8 cellular contexts compared by ENCODE assay signal in genomic region chr9:14096182-14096922, GRCh38.
A peak's percentile ranks its signal among the peaks of the same experiment; 100 is the strongest.
DNase-seq lines count a peak whose midpoint lies in the region; ATAC-seq and TF ChIP-seq lines count a peak whose summit lies in the region.

No MANE protein-coding gene starts in this region.

- H3K9ac ChIP-seq in IMR-90 (ENCODE audit: low read depth, low read length): no peak overlapping the region

- dilution Hi-C loops in IMR-90 (cut with HindIII; ENCODE audit: low sequenced_read_pairs, unreplicated experiment): no loop called here

- H2BK5ac ChIP-seq in IMR-90 (ENCODE audit: low read depth, low read length, poor library complexity, severe bottlenecking): no peak overlapping the region

- TF ChIP-seq EP300 in stomach (IDR thresholded peaks at IDR 0.05): no peak

- no peak overlapping the region for H2BK120ac ChIP-seq in IMR-90 (ENCODE audit: low read depth, low read length)

- no peak overlapping the region for H4K91ac ChIP-seq in IMR-90 (ENCODE audit: insufficient read depth, low read depth, low read length)

- H2BK15ac ChIP-seq in IMR-90 (ENCODE audit: low read depth, low read length): no peak overlapping the region

- DNase-seq in IMR-90 (peak; percentile 62), WTC11 (ENCODE audit: low spot score) (no peak), hepatocyte (ENCODE audit: low spot score) (peak; percentile 30), stomach (peak; percentile 45), left colon (no peak), NCI-H226 (no peak)
- no peak for DNase-seq in stimulated activated CD4-positive, alpha-beta T cell treated with anti-CD3 and anti-CD28 coated beads, Interleukin-2, amount 100 ng/mL, for 48 hours

- no peaks in the 10 kb centered on the region for H3K79me2 ChIP-seq in hepatocyte

- POLR2A ChIA-PET in IMR-90 (lab: Charles Lee; ENCODE audit: unreplicated experiment) (no interaction called here), WTC11 (lab: Charles Lee) (interaction anchor here (0.8 kb wide), 1 partner anchor 629 kb away, joined by 3 read pairs; no protein-coding TSS in a partner anchor)

- WGBS in IMR-90 (ENCODE audit: extremely low coverage in 2 of 2, insufficient read length in 1 of 2), 2 experiments: no CpG with 5 or more reads among the region's 15 CpGs
- 9% methylated on average over 15 of the region's 15 CpGs for WGBS in hepatocyte (ENCODE audit: low lambda C conversion rate, missing lambda C conversion rate)
- 12 to 32% (median 17%) methylated on average over 15 of the region's 15 CpGs for WGBS in stomach, 5 donors

- H3K4me1 ChIP-seq in IMR-90 (ENCODE audit: control insufficient read depth, insufficient read depth, low read length) (no peaks in the 10 kb centered on the region), hepatocyte (ENCODE audit: insufficient read depth) (peaks cover 29% of the 10 kb centered on the region), stomach (peaks cover 14 to 52% (median 30%) of the 10 kb centered on the region in 4 donors)

- peak overlapping the region; percentile 40 for H3K4me3 Mint-ChIP-seq in WTC11

- H3K4me3 ChIP-seq in IMR-90 (ENCODE audit: insufficient read depth, low read depth, low read length): no peak overlapping the region
- H3K4me3 ChIP-seq in hepatocyte: no peak overlapping the region
- peak overlapping the region; percentile 0 to 31 (median 18) for H3K4me3 ChIP-seq in stomach

- H3K36me3 ChIP-seq in IMR-90 (ENCODE audit: control insufficient read depth, insufficient read depth, low read length) (no peaks in the 10 kb centered on the region), hepatocyte (replicated peaks; ENCODE audit: insufficient read depth, low read depth) (no peaks in the 10 kb centered on the region), stomach (peaks cover 0 to 5% (median 0%) of the 10 kb centered on the region in 4 donors)

- peak; percentile 21; the same call in 1 of the 2 replicates for ATAC-seq in IMR-90 (ENCODE audit: low read depth)
- peak; percentile 74 for ATAC-seq in WTC11
- no peak for ATAC-seq in left colon
- ATAC-seq in GM21381 (IDR thresholded peaks at IDR 0.05; ENCODE audit: unreplicated experiment): no peak

- no peak overlapping the region for H2BK20ac ChIP-seq in IMR-90 (ENCODE audit: low read depth, low read length)

- H3K27ac ChIP-seq in IMR-90 (ENCODE audit: insufficient read depth, low read length): no peak overlapping the region
- peak overlapping the region; percentile 85 for H3K27ac ChIP-seq in hepatocyte
- H3K27ac ChIP-seq in stomach: peak overlapping the region; percentile 76 to 90 (median 81)

- H2AFZ ChIP-seq in IMR-90 (replicated peaks; ENCODE audit: low read length, poor library complexity): no peak overlapping the region
- H2AFZ ChIP-seq in hepatocyte: no peak overlapping the region

- H3K23ac ChIP-seq in IMR-90 (ENCODE audit: low read depth, low read length): no peak overlapping the region

- H3K9me2 ChIP-seq in hepatocyte (replicated peaks; ENCODE audit: insufficient read depth): no peaks in the 10 kb centered on the region

- H3K27ac Mint-ChIP-seq in WTC11: peak overlapping the region; percentile 87

- H4K20me1 ChIP-seq in IMR-90 (ENCODE audit: insufficient read depth, low read length) (no peaks in the 10 kb centered on the region), hepatocyte (ENCODE audit: insufficient read depth, poor library complexity, severe bottlenecking) (no peaks in the 10 kb centered on the region)

- H3K56ac ChIP-seq in IMR-90 (ENCODE audit: extremely low read depth, insufficient read depth, low read length): no peak overlapping the region

- intact Hi-C loops in IMR-90 (cut with micrococcal nuclease) (loop anchor here (5.0 to 10.0 kb wide), 2 partner anchors 226 to 338 kb away; no protein-coding TSS in a partner anchor), stomach (cut with DNase I; ENCODE audit: low total_unique reads) (no loop called here), left colon (cut with DNase I, micrococcal nuclease) (no loop called here)

- no peak overlapping the region for H3K4ac ChIP-seq in IMR-90 (ENCODE audit: low read depth, low read length)

- no peak overlapping the region for H3K18ac ChIP-seq in IMR-90 (ENCODE audit: low read depth, low read length)

- no peaks in the 10 kb centered on the region for H3K36me3 Mint-ChIP-seq in WTC11

- CTCF ChIA-PET in IMR-90 (lab: Yijun Ruan, JAX) (no interaction called here), WTC11 (lab: Charles Lee) (no interaction called here)

- H3K9me3 Mint-ChIP-seq in WTC11: no peaks in the 10 kb centered on the region

- no peak overlapping the region for H2AK5ac ChIP-seq in IMR-90 (ENCODE audit: low read depth, low read length)

- TF ChIP-seq RAD21 in IMR-90 (IDR thresholded peaks at IDR 0.05; ENCODE audit: low read length): no peak

- no peak overlapping the region for H4K5ac ChIP-seq in IMR-90 (ENCODE audit: low read depth, low read length)

- H4K8ac ChIP-seq in IMR-90 (ENCODE audit: low read depth in 2 of 2, low read length in 2 of 2): no peak overlapping the region

- in situ Hi-C loops in IMR-90 (cut with MboI; ENCODE audit: low sequenced_read_pairs): no loop called here

- BruUV-seq in IMR-90 (replicated peaks; lab: Mats Ljungman, UMichigan): no TSS peak

- peaks cover 55% of the 10 kb centered on the region for H3K4me1 Mint-ChIP-seq in WTC11

- no peaks in the 10 kb centered on the region for H3K9me1 ChIP-seq in IMR-90 (ENCODE audit: insufficient read depth, low read length)

- TF ChIP-seq POLR2A in IMR-90 (IDR thresholded peaks at IDR 0.05; ENCODE audit: low read depth, low read length) (no peak), stomach (IDR thresholded peaks at IDR 0.05) (no peak)

- H3K79me1 ChIP-seq in IMR-90 (ENCODE audit: low read depth in 1 of 2, low read length in 2 of 2): no peaks in the 10 kb centered on the region

- no peak for TF ChIP-seq CTCF in IMR-90 (conservative IDR thresholded peaks at IDR 0.05; ENCODE audit: low read depth, low read length)
- TF ChIP-seq CTCF in WTC11 (IDR thresholded peaks at IDR 0.05): no peak
- no peak for TF ChIP-seq CTCF in hepatocyte (IDR thresholded peaks at IDR 0.05; ENCODE audit: poor library complexity)
- TF ChIP-seq CTCF in stomach (IDR thresholded peaks at IDR 0.05): no peak

- H3K27me3 Mint-ChIP-seq in WTC11 (ENCODE audit: low read depth): no peaks in the 10 kb centered on the region

- peak overlapping the region; percentile 71; the same call in 1 of the 2 replicates for H3K4me2 ChIP-seq in IMR-90 (ENCODE audit: low read depth, low read length)
- H3K4me2 ChIP-seq in hepatocyte: peak overlapping the region; percentile 70

- no peak overlapping the region for H3K14ac ChIP-seq in IMR-90 (replicated peaks; ENCODE audit: low read depth, low read length)

- H3K27me3 ChIP-seq in IMR-90 (ENCODE audit: control insufficient read depth, insufficient read depth, low read length): peaks cover 5% of the 10 kb centered on the region
- no peaks in the 10 kb centered on the region for H3K27me3 ChIP-seq in hepatocyte
- H3K27me3 ChIP-seq in stomach: no peaks in the 10 kb centered on the region

- no peak overlapping the region for H2AK9ac ChIP-seq in IMR-90 (replicated peaks; ENCODE audit: low read depth, low read length, poor library complexity)

- H3K9me3 ChIP-seq in IMR-90 (ENCODE audit: control insufficient read depth, insufficient read depth, low read length) (no peaks in the 10 kb centered on the region), hepatocyte (ENCODE audit: low read depth) (no peaks in the 10 kb centered on the region), stomach (no peaks in the 10 kb centered on the region)

TF ChIP-seq in IMR-90, 13 proteins besides CTCF, POLR2A, EP300 and RAD21:
- TF ChIP-seq CEBPB (IDR thresholded peaks at IDR 0.05; ENCODE audit: low read depth, low read length) (no peak), MXI1 (IDR thresholded peaks at IDR 0.05; ENCODE audit: borderline replicate concordance, low read depth, low read length) (no peak), CHD1 (IDR thresholded peaks at IDR 0.05; ENCODE audit: low read depth, low read length) (no peak), FOS (IDR thresholded peaks at IDR 0.05; ENCODE audit: low read depth, low read length) (no peak), BHLHE40 (IDR thresholded peaks at IDR 0.05; ENCODE audit: low read depth, low read length) (no peak), RCOR1 (IDR thresholded peaks at IDR 0.05; ENCODE audit: insufficient replicate concordance, low read length) (no peak), RFX5 (IDR thresholded peaks at IDR 0.05; ENCODE audit: low read depth, low read length) (no peak), MAZ (IDR thresholded peaks at IDR 0.05; ENCODE audit: borderline replicate concordance, low read depth, low read length) (no peak), SMC3 (IDR thresholded peaks at IDR 0.05; ENCODE audit: low read depth, low read length) (no peak), MAFK (IDR thresholded peaks at IDR 0.05; ENCODE audit: low read depth, low read length) (no peak)

TF ChIP-seq in WTC11, 78 proteins besides CTCF, POLR2A, EP300 and RAD21 (continues in another document):
- TF ChIP-seq HMGXB4 (CRISPR knock-in tag; IDR thresholded peaks at IDR 0.05) (no peak), ZNF317 (CRISPR knock-in tag; IDR thresholded peaks at IDR 0.05; ENCODE audit: borderline replicate concordance, low read depth) (no peak)

Comparison
In these comparisons a context has a peak if more than half of its experiments do, and no peak if none do; other contexts are left out.
1. ATAC-seq: peak in IMR-90 (single experiment) and WTC11 (single experiment); none in left colon (single experiment) and GM21381 (single experiment).
2. DNase-seq: peak in IMR-90 (single experiment), hepatocyte (single experiment) and stomach (single experiment); none in WTC11 (single experiment), stimulated activated CD4-positive, alpha-beta T cell treated with anti-CD3 and anti-CD28 coated beads, Interleukin-2, amount 100 ng/mL, for 48 hours (0 of 2), left colon (0 of 2) and NCI-H226 (single experiment).
3. H3K4me3 ChIP-seq: peak in stomach (4 of 4); none in IMR-90 (single experiment) and hepatocyte (single experiment).